In the genomic region with DNA sequence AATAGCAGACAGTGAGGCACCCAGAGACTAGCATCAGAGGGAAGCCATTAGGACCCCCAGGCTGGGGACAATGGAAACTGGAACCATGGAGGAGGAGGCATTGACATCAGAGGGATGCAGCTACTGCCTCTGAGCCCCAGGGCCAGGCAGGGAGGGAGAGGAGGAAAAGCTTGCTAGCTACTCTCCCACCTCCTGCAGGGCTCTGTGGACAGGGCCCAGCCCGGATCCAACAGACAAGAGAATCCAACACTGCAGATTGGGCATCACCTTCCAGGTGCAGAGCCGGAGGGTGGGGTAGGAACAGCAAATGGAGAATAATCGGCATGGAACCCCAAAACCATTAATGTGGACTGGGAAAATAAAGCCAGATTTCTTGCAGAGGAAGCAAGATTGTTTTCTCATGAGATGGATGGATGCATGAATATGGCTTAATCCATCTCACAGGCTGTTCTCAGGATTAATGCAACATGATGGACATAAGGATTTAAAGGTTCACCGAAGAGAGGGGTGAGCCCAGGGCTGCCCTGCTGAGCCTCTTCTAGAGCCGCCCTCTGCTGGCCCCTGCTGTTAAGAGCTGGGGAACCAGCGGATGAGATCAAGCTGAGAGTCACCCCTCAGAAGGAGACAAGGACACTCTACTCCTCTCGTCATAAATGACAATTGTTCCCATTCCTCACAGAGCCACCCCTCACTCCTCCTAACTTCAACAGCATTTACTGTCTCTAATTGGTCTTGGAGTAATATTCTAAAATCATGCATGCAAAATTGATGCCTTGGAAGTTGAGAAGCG, we compare ENCODE assay signal across 9 cellular contexts. TPM values are rescaled to one million over a fixed set of nuclear protein-coding genes. Genes with fewer than 3 reads are reported as not detected.
DNase-seq lines count a peak whose midpoint lies in the region; ATAC-seq, FAIRE-seq and TF ChIP-seq lines count a peak whose summit lies in the region.
"Had no signal": no experiment of that assay in that cellular context is flagged by ENCODE, and none has a peak within 500 bp of the region (broad histone marks: within the 10 kb centered on the region; RNA-seq: fewer than 3 reads in every experiment).

No MANE protein-coding gene starts in this region.

- DNase-seq in AG20443 (ENCODE audit: low spot score) (peak; percentile 41), HFFc6 (peak; percentile 25), keratinocyte (ENCODE audit: low read depth, low spot score) (no peak), urothelium cell line (ENCODE audit: low spot score) (no peak)
- peak; percentile 9 for DNase-seq in activated CD4-positive, alpha-beta T cell treated with anti-CD3 and anti-CD28 coated beads, Interleukin-2, amount 50 U/mL, for 1 hour

- no peaks in the 10 kb centered on the region for H3K4me1 ChIP-seq in keratinocyte (ENCODE audit: control insufficient read depth, extremely low read depth, insufficient read depth, low read length)

- peak; percentile 75 for TF ChIP-seq CTCF in HFFc6 (IDR thresholded peaks at IDR 0.05)
- TF ChIP-seq CTCF in keratinocyte (optimal IDR thresholded peaks at IDR 0.05 in 1 of 3, IDR thresholded peaks at IDR 0.05 in 1 of 3, conservative IDR thresholded peaks at IDR 0.05 in 1 of 3; ENCODE audit: extremely low read depth in 1 of 3, insufficient read depth in 2 of 3, low read length in 3 of 3) = peak; percentile 37 to 58 (median 54)

- H3K9me3 ChIP-seq in keratinocyte (ENCODE audit: control insufficient read depth, low read depth, low read length) = no peaks in the 10 kb centered on the region

- no peak for FAIRE-seq in keratinocyte (lab: Jason Lieb, UNC)
- FAIRE-seq in urothelium cell line (lab: Jason Lieb, UNC) = no peak

- no peaks in the 10 kb centered on the region for H4K20me1 ChIP-seq in keratinocyte (ENCODE audit: control insufficient read depth, extremely low read depth, insufficient read depth, low read length)

- peaks cover 3% of the 10 kb centered on the region; the same call in 1 of the 2 replicates for H3K27me3 Mint-ChIP-seq in HFFc6 (ENCODE audit: insufficient read depth)

- H3K4me3 Mint-ChIP-seq in HFFc6 = no peak overlapping the region

- dilution Hi-C loops in keratinocyte (cut with MboI; ENCODE audit: extremely low pct_ligation_motif_present, low sequenced_read_pairs) = no loop called here

- H2AFZ ChIP-seq in keratinocyte (ENCODE audit: control insufficient read depth, low read length) = no peak overlapping the region

- H3K27me3 ChIP-seq in keratinocyte (ENCODE audit: control insufficient read depth, extremely low read depth, insufficient read depth, low read length) = no peaks in the 10 kb centered on the region

- no peaks in the 10 kb centered on the region for H3K9me1 ChIP-seq in keratinocyte (ENCODE audit: control insufficient read depth, extremely low read depth, insufficient read depth, low read length)

- H3K4me1 Mint-ChIP-seq in HFFc6 (ENCODE audit: low read depth) = peaks cover 45% of the 10 kb centered on the region

- no peaks in the 10 kb centered on the region for H3K9me3 Mint-ChIP-seq in HFFc6
- H3K9me3 Mint-ChIP-seq: activated naive CD4-positive, alpha-beta T cell treated with anti-CD3 and anti-CD28 coated beads, Interleukin-2, amount 50 U/mL, for 72 hours had no signal

- no peaks in the 10 kb centered on the region for H3K36me3 ChIP-seq in keratinocyte (ENCODE audit: control insufficient read depth in 2 of 2, extremely low read depth in 1 of 2, insufficient read depth in 2 of 2, low read length in 2 of 2)

- 0 out of 2 replicates have a peak overlapping the region, but pooled peaks have one; percentile 16 for H3K27ac Mint-ChIP-seq in HFFc6
- H3K27ac Mint-ChIP-seq: activated naive CD4-positive, alpha-beta T cell treated with anti-CD3 and anti-CD28 coated beads, Interleukin-2, amount 50 U/mL, for 72 hours had no signal

- no peak overlapping the region for H3K4me2 ChIP-seq in keratinocyte (ENCODE audit: control insufficient read depth, extremely low read depth, insufficient read depth, low read depth, low read length)

- no peak overlapping the region for H3K27ac ChIP-seq in keratinocyte (ENCODE audit: control insufficient read depth, insufficient read depth, low read length)

- H3K9ac ChIP-seq in keratinocyte (ENCODE audit: control insufficient read depth, extremely low read depth, insufficient read depth, low read length) = no peak overlapping the region

- no peaks in the 10 kb centered on the region for H3K79me2 ChIP-seq in keratinocyte (ENCODE audit: control insufficient read depth, insufficient read depth, low read length)

- no peak overlapping the region for H3K4me3 ChIP-seq in keratinocyte (ENCODE audit: control insufficient read depth in 2 of 3, extremely low read depth in 1 of 3, insufficient read depth in 2 of 3, low read depth in 1 of 3, low read length in 3 of 3)

- no peaks in the 10 kb centered on the region for H3K36me3 Mint-ChIP-seq in HFFc6 (ENCODE audit: low read depth)
- H3K36me3 Mint-ChIP-seq: activated naive CD4-positive, alpha-beta T cell treated with anti-CD3 and anti-CD28 coated beads, Interleukin-2, amount 50 U/mL, for 72 hours had no signal

- ATAC-seq in GM19328 (IDR thresholded peaks at IDR 0.05; ENCODE audit: unreplicated experiment) (no peak), GM18909 (IDR thresholded peaks at IDR 0.05; ENCODE audit: poor library complexity, unreplicated experiment) (no peak), HG03135 (IDR thresholded peaks at IDR 0.05; ENCODE audit: unreplicated experiment) (no peak)
- ATAC-seq: activated naive CD4-positive, alpha-beta T cell treated with anti-CD3 and anti-CD28 coated beads, Interleukin-2, amount 50 U/mL, for 72 hours had no signal

RNA-seq across cellular contexts. Expression of gene DNAH3, which starts 48.8 kb away (rescaled TPM):
- total RNA-seq in HFFc6 (2021; fragmentation: NEBNext Ultra II Directional; extraction: Animal tissue kit (Norgen Biotek cat#: 25700)) = not detected
- 1.00 to 1.4 TPM (median 1.2 TPM) in 3 replicates for polyA plus RNA-seq in keratinocyte
- 0.41 TPM for polyA plus RNA-seq in keratinocyte (2011; ENCODE audit: low read depth)
- polyA plus RNA-seq in keratinocyte (2011; cell fraction: cytosol; rRNA removed) = 0.77 and 0.92 TPM in 2 replicates
- 3.1 and 3.7 TPM in 2 replicates for polyA plus RNA-seq in keratinocyte (2011; cell fraction: nucleus; rRNA removed)
- 0.51 and 0.70 TPM in 2 replicates for polyA plus RNA-seq in keratinocyte (2012; ENCODE audit: low replicate concordance)
- 0.30 to 3.0 TPM (median 1.2 TPM) in 3 replicates for polyA minus RNA-seq in keratinocyte
- polyA minus RNA-seq in keratinocyte (2011; cell fraction: cytosol; rRNA and poly(A)+ RNA removed) = 0.77 TPM
- 0.95 and 1.6 TPM in 2 replicates for polyA minus RNA-seq in keratinocyte (2011; cell fraction: nucleus; rRNA and poly(A)+ RNA removed)
- total RNA-seq: activated naive CD4-positive, alpha-beta T cell treated with anti-CD3 and anti-CD28 coated beads, Interleukin-2, amount 50 U/mL, for 72 hours had no signal

RNA-seq across cellular contexts. Expression of gene LDAF1, which starts 56.6 kb away (rescaled TPM):
- total RNA-seq in HFFc6 (2021; fragmentation: NEBNext Ultra II Directional; extraction: Animal tissue kit (Norgen Biotek cat#: 25700)) = 10 to 100 TPM; 16.0 to 22.1 (median 18.6) TPM
- 45.4 to 79.7 TPM (median 60.9 TPM) in 3 replicates for polyA plus RNA-seq in keratinocyte
- 90.1 TPM for polyA plus RNA-seq in keratinocyte (2011; ENCODE audit: low read depth)
- polyA plus RNA-seq in keratinocyte (2011; cell fraction: cytosol; rRNA removed) = 63.5 and 71.2 TPM in 2 replicates
- 38.4 and 43.1 TPM in 2 replicates for polyA plus RNA-seq in keratinocyte (2011; cell fraction: nucleus; rRNA removed)
- 50.2 and 121 TPM in 2 replicates for polyA plus RNA-seq in keratinocyte (2012; ENCODE audit: low replicate concordance)
- polyA minus RNA-seq in keratinocyte = 69.1 to 189 TPM (median 101 TPM) in 3 replicates
- 79.8 TPM for polyA minus RNA-seq in keratinocyte (2011; cell fraction: cytosol; rRNA and poly(A)+ RNA removed)
- 34.4 and 38.1 TPM in 2 replicates for polyA minus RNA-seq in keratinocyte (2011; cell fraction: nucleus; rRNA and poly(A)+ RNA removed)

Comparison
In these comparisons a context has a peak if more than half of its experiments do, and no peak if none do; other contexts are left out.
1. DNase-seq: peak in AG20443 (single experiment), HFFc6 (single experiment) and activated CD4-positive, alpha-beta T cell treated with anti-CD3 and anti-CD28 coated beads, Interleukin-2, amount 50 U/mL, for 1 hour (single experiment); none in keratinocyte (single experiment) and urothelium cell line (single experiment).